ENCODE assay signal across 8 cellular contexts in genomic region chr17:2391597-2392251, GRCh38. TPM values are rescaled to one million over a fixed set of nuclear protein-coding genes. Genes with fewer than 3 reads are reported as not detected.
DNase-seq lines count a peak whose midpoint lies in the region; ATAC-seq and TF ChIP-seq lines count a peak whose summit lies in the region.

No MANE protein-coding gene starts in this region.

- no peak for ATAC-seq in HG03139 (IDR thresholded peaks at IDR 0.05; ENCODE audit: unreplicated experiment)

- H3K79me2 ChIP-seq in GM23248 (ENCODE audit: insufficient read depth), result peaks cover 70% of the 10 kb centered on the region

- H3K4me3 ChIP-seq in GM23248, result peak overlapping the region; percentile 72
- H3K4me3 ChIP-seq in WERI-Rb-1 (ENCODE audit: low read depth, low read length), result peak overlapping the region; percentile 47
- peak overlapping the region; percentile 27 to 59 for H3K4me3 ChIP-seq in foreskin fibroblast (ENCODE audit: low read depth in 1 of 2, low read length in 2 of 2)
- H3K4me3 ChIP-seq in skeletal muscle satellite cell (ENCODE audit: low read length), result peak overlapping the region; percentile 72

- H3K9ac ChIP-seq in GM23248 (peak overlapping the region; percentile 84), skeletal muscle satellite cell (ENCODE audit: low read depth, low read length) (peak overlapping the region; percentile 82)

- WGBS in GM23248 (ENCODE audit: low coverage in 1 of 2, low lambda C conversion rate in 2 of 2, missing lambda C conversion rate in 2 of 2), 2 experiments, result 41 to 49% methylated on average over 18 of the region's 18 CpGs

- H3K9me2 ChIP-seq in GM23248 (ENCODE audit: insufficient read depth), result no peaks in the 10 kb centered on the region

- peaks cover 37% of the 10 kb centered on the region for H3F3A ChIP-seq in GM23248 (ENCODE audit: insufficient read depth)

- no peak for DNase-seq in GM23248
- DNase-seq in WERI-Rb-1, result no peak
- no peak for DNase-seq in foreskin fibroblast
- DNase-seq in inferior parietal cortex (ENCODE audit: extremely low spot score), result no peak
- no peak for DNase-seq in activated effector memory CD4-positive, alpha-beta T cell treated with anti-CD3 and anti-CD28 coated beads, Interleukin-2, amount 50 U/mL, for 16 hours
- no peak for DNase-seq in NCI-H2171 (lab: John Stamatoyannopoulos, UW)

- H2AFZ ChIP-seq in GM23248, result no peak overlapping the region

- in situ Hi-C loops in GM23248 (cut with MboI), result no loop called here

- H3K9me3 ChIP-seq in GM23248 (ENCODE audit: low read depth), result no peaks in the 10 kb centered on the region
- H3K9me3 ChIP-seq in WERI-Rb-1 (ENCODE audit: severe bottlenecking), result no peaks in the 10 kb centered on the region
- no peaks in the 10 kb centered on the region for H3K9me3 ChIP-seq in skeletal muscle satellite cell (replicated peaks; ENCODE audit: low read length)

- H3K27ac ChIP-seq in GM23248, result peak overlapping the region; percentile 99
- peak overlapping the region; percentile 81 for H3K27ac ChIP-seq in WERI-Rb-1

- TF ChIP-seq CTCF in WERI-Rb-1 (IDR thresholded peaks at IDR 0.05; ENCODE audit: low read depth, low read length), result no peak
- no peak for TF ChIP-seq CTCF in foreskin fibroblast (IDR thresholded peaks at IDR 0.05; ENCODE audit: low read depth, low read length)

- H3K4me2 ChIP-seq in GM23248 (ENCODE audit: unreplicated experiment) (peak overlapping the region; percentile 84), skeletal muscle satellite cell (ENCODE audit: low read length) (peak overlapping the region; percentile 93)

- H3K4me1 ChIP-seq in GM23248 (ENCODE audit: insufficient read depth) (peaks cover 38% of the 10 kb centered on the region), skeletal muscle satellite cell (ENCODE audit: control insufficient read depth, insufficient read depth, low read length) (peaks cover 41% of the 10 kb centered on the region)

- no peaks in the 10 kb centered on the region for H3K36me3 ChIP-seq in GM23248 (ENCODE audit: low read depth)
- peaks cover 17% of the 10 kb centered on the region for H3K36me3 ChIP-seq in WERI-Rb-1
- peaks cover 33% of the 10 kb centered on the region for H3K36me3 ChIP-seq in skeletal muscle satellite cell (ENCODE audit: insufficient read depth, low read length)

- H4K20me1 ChIP-seq in GM23248 (ENCODE audit: insufficient read depth), result no peaks in the 10 kb centered on the region

- H3K27me3 ChIP-seq in GM23248 (replicated peaks; ENCODE audit: insufficient read depth), result no peaks in the 10 kb centered on the region
- no peaks in the 10 kb centered on the region for H3K27me3 ChIP-seq in WERI-Rb-1 (ENCODE audit: insufficient read depth, low read depth, severe bottlenecking)
- H3K27me3 ChIP-seq in skeletal muscle satellite cell (ENCODE audit: control insufficient read depth, insufficient read depth, low read length), result no peaks in the 10 kb centered on the region

RNA-seq across cellular contexts. Expression of gene MNT, which starts 9.1 kb away (rescaled TPM):
- 3.7 and 6.2 TPM in 2 replicates for total RNA-seq in GM23248 (2014; rRNA removed; shearing (Covaris generic))
- polyA plus RNA-seq in GM23248 (2016; fragmentation: Nextera tagmentation; extraction: Ambion mirVana), result 6.2 and 8.2 TPM in 2 replicates
- total RNA-seq in skeletal muscle satellite cell (2012; rRNA removed), result 6.1 and 7.6 TPM in 2 replicates

RNA-seq across cellular contexts. Expression of gene SGSM2, which starts 54.4 kb away (rescaled TPM):
- total RNA-seq in GM23248 (2014; rRNA removed; shearing (Covaris generic)), result 29.2 and 32.3 TPM in 2 replicates
- 17.8 and 19.8 TPM in 2 replicates for polyA plus RNA-seq in GM23248 (2016; fragmentation: Nextera tagmentation; extraction: Ambion mirVana)
- total RNA-seq in skeletal muscle satellite cell (2012; rRNA removed), result 17.5 and 19.2 TPM in 2 replicates

RNA-seq across cellular contexts. Expression of gene TSR1, which starts 55.5 kb away (rescaled TPM):
- total RNA-seq in GM23248 (2014; rRNA removed; shearing (Covaris generic)), result 44.6 and 73.3 TPM in 2 replicates
- 45.7 and 46.9 TPM in 2 replicates for polyA plus RNA-seq in GM23248 (2016; fragmentation: Nextera tagmentation; extraction: Ambion mirVana)
- total RNA-seq in skeletal muscle satellite cell (2012; rRNA removed), result 81.1 and 86.7 TPM in 2 replicates
